In the genomic region with DNA sequence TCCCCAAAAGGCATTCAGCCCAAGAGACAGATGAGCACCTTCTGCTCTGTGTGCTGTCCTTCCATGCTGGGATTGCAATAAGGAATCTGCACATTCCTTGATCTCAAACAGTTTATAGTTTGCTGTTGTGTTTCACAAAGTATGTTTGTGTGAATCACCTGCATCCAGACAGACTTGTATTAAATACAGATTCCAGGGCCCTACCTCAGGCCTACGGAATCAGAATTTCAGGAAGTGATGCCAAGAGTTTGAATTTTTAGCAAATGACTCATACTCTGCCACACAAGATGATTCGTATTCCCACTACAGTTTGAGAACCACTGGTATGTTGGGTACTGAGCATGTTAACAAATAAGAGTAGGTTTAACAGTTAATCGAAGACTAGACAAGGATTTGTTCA, we compare ENCODE assay signal across 11 cellular contexts. TPM values are rescaled to one million over a fixed set of nuclear protein-coding genes. Genes with fewer than 3 reads are reported as not detected.
DNase-seq lines count a peak whose midpoint lies in the region; TF ChIP-seq lines count a peak whose summit lies in the region.
"Had no signal": no experiment of that assay in that cellular context is flagged by ENCODE, and none has a peak within 500 bp of the region (broad histone marks: within the 10 kb centered on the region; RNA-seq: fewer than 3 reads in every experiment).

No MANE protein-coding gene starts in this region.

- H3K9me3 ChIP-seq in ovary: no peaks in the 10 kb centered on the region

- no peak for TF ChIP-seq EP300 in ovary (IDR thresholded peaks at IDR 0.05)

- H3K4me3 ChIP-seq in choroid plexus epithelial cell (ENCODE audit: low read depth, low read length) (no peak overlapping the region), lower leg skin (ENCODE audit: low read depth, poor library complexity, severe bottlenecking) (no peak overlapping the region), ovary (no peak overlapping the region)
- H3K4me3 ChIP-seq: PC-9 had no signal

- TF ChIP-seq CTCF in choroid plexus epithelial cell (conservative IDR thresholded peaks at IDR 0.05; ENCODE audit: low read depth, low read length) (no peak), lower leg skin (IDR thresholded peaks at IDR 0.05) (no peak), ovary (IDR thresholded peaks at IDR 0.05) (no peak)

- DNase-seq in GM04504 (ENCODE audit: low read depth) (peak; percentile 28), MV-4-11 (lab: John Stamatoyannopoulos, UW) (peak; percentile 69), choroid plexus epithelial cell (ENCODE audit: low read depth) (peak; percentile 78), myocyte (ENCODE audit: low read depth) (peak; percentile 54), NCI-H1048 (lab: John Stamatoyannopoulos, UW) (no peak), nucleus accumbens (lab: John Stamatoyannopoulos, UW) (no peak), lower leg skin (ENCODE audit: low spot score in 2 of 2) (no peak), ovary (no peak)
- DNase-seq: activated CD4-positive, alpha-beta T cell treated with anti-CD3 and anti-CD28 coated beads for 1 hour; NCI-H1436 had no signal

- TF ChIP-seq POLR2A in lower leg skin (IDR thresholded peaks at IDR 0.05) (no peak), ovary (IDR thresholded peaks at IDR 0.05) (no peak)

- WGBS in lower leg skin, 2 donors: 44 to 50% methylated on average over 3 of the region's 3 CpGs
- WGBS in ovary, 3 donors: 28 to 41% (median 32%) methylated on average over 3 of the region's 3 CpGs

- H3K4me1 ChIP-seq in ovary (ENCODE audit: insufficient read depth): no peaks in the 10 kb centered on the region

- no peaks in the 10 kb centered on the region for H3K36me3 ChIP-seq in ovary

- intact Hi-C loops in lower leg skin (cut with DNase I; ENCODE audit: low total_unique reads) (no loop called here), ovary (cut with DNase I) (no loop called here)

- H3K27me3 ChIP-seq in ovary: no peaks in the 10 kb centered on the region

- H3K27ac ChIP-seq in ovary: no peak overlapping the region
- H3K27ac ChIP-seq: PC-9 had no signal

RNA-seq across cellular contexts. Expression of a gene that starts 7.0 kb away (rescaled TPM):
- 38.4 and 40.7 TPM in 2 replicates for total RNA-seq in myocyte
- 26.7 TPM for polyA plus RNA-seq in myocyte (2012)
- 10 to 100 TPM; 24.8 to 28.2 (median 26.1) TPM for total RNA-seq in lower leg skin
- total RNA-seq in ovary: 10 to 100 TPM; 15.9 to 29.5 (median 23.0) TPM
- polyA plus RNA-seq in ovary: 10 to 100 TPM; 21.2 to 42.9 TPM

Comparison
In these comparisons a context has a peak if more than half of its experiments do, and no peak if none do; other contexts are left out.
1. DNase-seq: peak in GM04504 (single experiment), MV-4-11 (single experiment), choroid plexus epithelial cell (single experiment) and myocyte (single experiment); none in NCI-H1048 (single experiment), nucleus accumbens (0 of 56), lower leg skin (0 of 2) and ovary (0 of 5).